Comparison of ENCODE assay signal across 8 cellular contexts in the genomic region with DNA sequence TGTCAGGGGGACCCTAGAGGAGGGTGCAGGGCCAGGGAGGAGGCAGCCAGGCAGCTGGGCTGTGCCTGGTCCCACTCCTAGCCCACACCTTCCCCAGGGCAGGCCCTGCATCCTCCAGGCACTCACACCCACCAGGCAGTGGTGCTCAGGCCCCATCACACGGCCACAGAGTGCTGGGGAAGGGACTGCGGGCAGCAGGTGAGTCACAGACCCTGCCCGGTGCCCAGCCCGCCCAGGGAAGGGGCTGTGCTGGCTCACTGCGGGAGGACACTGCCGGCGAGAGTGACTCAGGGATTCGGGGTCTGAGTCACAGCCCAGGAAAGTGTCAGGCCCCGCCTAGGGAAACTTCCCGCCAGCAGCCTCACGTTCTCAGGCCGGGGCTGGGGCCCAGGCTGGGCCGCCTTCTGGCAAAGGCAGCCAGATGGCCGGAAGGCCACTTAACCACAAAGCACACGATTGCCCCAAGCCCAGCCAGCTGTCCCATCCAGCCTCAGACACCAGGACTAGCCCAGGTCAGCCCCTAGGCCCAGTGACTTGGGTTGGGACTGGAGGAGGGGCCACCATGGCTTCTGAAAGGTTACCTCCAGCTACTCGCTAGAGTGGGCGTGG. TPM values are rescaled to one million over a fixed set of nuclear protein-coding genes. Genes with fewer than 3 reads are reported as not detected.
DNase-seq lines count a peak whose midpoint lies in the region; ATAC-seq, FAIRE-seq and TF ChIP-seq lines count a peak whose summit lies in the region.

No MANE protein-coding gene starts in this region.

- peaks cover 19 to 52% of the 10 kb centered on the region in 2 experiments for H3K4me1 ChIP-seq in K562 (replicated peaks in 1 of 2; ENCODE audit: control insufficient read depth in 2 of 2, insufficient read depth in 2 of 2, low read length in 2 of 2)

- H2AFZ ChIP-seq in K562 (ENCODE audit: low read depth, low read length): peak overlapping the region; percentile 95

- no peaks in the 10 kb centered on the region for H3K79me2 ChIP-seq in K562 (ENCODE audit: control insufficient read depth, insufficient read depth, low read length)

- H3K27me3 ChIP-seq in HL-60 (ENCODE audit: insufficient read depth, poor library complexity, severe bottlenecking): no peaks in the 10 kb centered on the region
- H3K27me3 ChIP-seq in K562 (ENCODE audit: control insufficient read depth in 2 of 2, insufficient read depth in 2 of 2, low read length in 2 of 2): no peaks in the 10 kb centered on the region

- in situ Hi-C loops in K562 (cut with MboI): no loop called here

- H3K27ac ChIP-seq in HL-60 (replicated peaks) (peak overlapping the region; percentile 22), K562 (ENCODE audit: extremely low read depth, low read depth, low read length) (peak overlapping the region; percentile 91)

- CTCF ChIA-PET in K562 (lab: Yijun Ruan, JAX; ENCODE audit: low intra/inter-chr PET ratio): no interaction called here

- TF ChIP-seq CTCF in HL-60 (IDR thresholded peaks at IDR 0.05; ENCODE audit: insufficient read depth, low read length) (no peak), K562 (IDR thresholded peaks at IDR 0.05 in 2 of 3, conservative IDR thresholded peaks at IDR 0.05 in 1 of 3; ENCODE audit: insufficient read depth in 2 of 3, low read depth in 1 of 3, low read length in 3 of 3) (peak in 1 of 3 experiments; percentile 6; a peak in 1 of 6 replicates)

- POLR2A ChIA-PET in K562 (lab: Yijun Ruan, JAX): interaction anchor here (0.8 kb wide), 1 partner anchor 12 kb away, joined by 5 read pairs; no protein-coding TSS in a partner anchor

- peak; percentile 82 for TF ChIP-seq POLR2A in K562 (conservative IDR thresholded peaks at IDR 0.05)

- intact Hi-C loops in K562 (cut with micrococcal nuclease): loop anchor here (5.0 kb wide), 1 partner anchor 108 kb away; no protein-coding TSS in a partner anchor

- H3K36me3 ChIP-seq in K562 (ENCODE audit: control insufficient read depth, insufficient read depth, low read length): no peaks in the 10 kb centered on the region

- peak; percentile 90 for DNase-seq in COLO668 (lab: John Stamatoyannopoulos, UW; ENCODE audit: unreplicated experiment)
- DNase-seq in HL-60 (ENCODE audit: low read depth in 1 of 2, low spot score in 1 of 2): peak; percentile 79 to 88
- peak; percentile 17 for DNase-seq in T-helper 9 cell
- peak; percentile 94 to 97 (median 96) for DNase-seq in K562 (ENCODE audit: extremely low read depth in 1 of 4, low spot score in 3 of 4)
- peak; percentile 100 for DNase-seq in islet precursor cell
- peak in 3 of 4 experiments; percentile 39 to 81 (median 53) for DNase-seq in stimulated activated CD4-positive, alpha-beta T cell treated with anti-CD3 and anti-CD28 coated beads, Interleukin-1b, Interleukin-23, amount 100 ng/mL, for 24 hours (ENCODE audit: low read depth in 4 of 4, low spot score in 1 of 4)
- no peak for DNase-seq in NCI-H2196 treated with DMSO at 0.1 percent for 48 hours (lab: John Stamatoyannopoulos, UW; ENCODE audit: unreplicated experiment)

- no peaks in the 10 kb centered on the region for H3K9me3 ChIP-seq in K562 (replicated peaks; ENCODE audit: control insufficient read depth, insufficient read depth, low read depth, low read length)

- FAIRE-seq in K562 (lab: Jason Lieb, UNC): peak; percentile 98

- WGBS in K562 (ENCODE audit: insufficient coverage, low coverage, missing lambda C conversion rate): 5% methylated on average over 17 of the region's 17 CpGs

- no peaks in the 10 kb centered on the region for H3K9me1 ChIP-seq in K562 (ENCODE audit: control insufficient read depth, insufficient read depth, low read length)

- TF ChIP-seq RAD21 in K562 (CRISPR knock-in tag; conservative IDR thresholded peaks at IDR 0.05 in 1 of 2, IDR thresholded peaks at IDR 0.05 in 1 of 2): 0 out of 4 replicates have a peak, but pooled peaks of 1 of the 2 experiments have one; percentile 6

- H3K4me2 ChIP-seq in K562 (ENCODE audit: insufficient read depth, low read length): peak overlapping the region; percentile 66

- peak; percentile 83 for ATAC-seq in GM21390 (IDR thresholded peaks at IDR 0.05; ENCODE audit: unreplicated experiment)
- ATAC-seq in K562: peak; percentile 95

- H3K4me3 ChIP-seq in HL-60 (replicated peaks; ENCODE audit: insufficient read depth, low read length) (no peak overlapping the region), K562 (no peak overlapping the region)

- no peaks in the 10 kb centered on the region for H4K20me1 ChIP-seq in K562 (replicated peaks; ENCODE audit: control insufficient read depth, insufficient read depth, low read length)

- H3K9ac ChIP-seq in K562 (ENCODE audit: insufficient read depth in 1 of 2, low read depth in 2 of 2, low read length in 2 of 2): peak overlapping the region; percentile 77 to 90

- BruUV-seq in K562 (replicated peaks; lab: Mats Ljungman, UMichigan): no TSS peak

- peak; percentile 78 for TF ChIP-seq EP300 in K562 (IDR thresholded peaks at IDR 0.05; ENCODE audit: low read length)

TF ChIP-seq in K562, 482 proteins besides CTCF, POLR2A, EP300 and RAD21 (continues in another document):
- TF ChIP-seq MYNN (IDR thresholded peaks at IDR 0.05) (peak; percentile 98), MYNN (CRISPR knock-in tag; IDR thresholded peaks at IDR 0.05) (no peak), GABPA (tag; conservative IDR thresholded peaks at IDR 0.05; ENCODE audit: low read depth) (peak; percentile 68), ZBTB7A (IDR thresholded peaks at IDR 0.05; ENCODE audit: borderline replicate concordance, control insufficient read depth, low read depth, low read length) (peak; percentile 98), L3MBTL2 (IDR thresholded peaks at IDR 0.05) (peak; percentile 95), JUND (IDR thresholded peaks at IDR 0.05; ENCODE audit: borderline replicate concordance, low read depth, low read length) (peak; percentile 98), JUND (tag; IDR thresholded peaks at IDR 0.05; ENCODE audit: borderline replicate concordance, low read depth, low read length) (peak; percentile 97; the same call in 2 of the 3 replicates), POLR2B (IDR thresholded peaks at IDR 0.05; ENCODE audit: low read depth, partially characterized antibody) (peak; percentile 75), ZKSCAN1 (IDR thresholded peaks at IDR 0.05; ENCODE audit: low read depth, low read length) (peak; percentile 83), FOXP1 (CRISPR knock-in tag; IDR thresholded peaks at IDR 0.05) (0 out of 2 replicates have a peak, but pooled peaks have one; percentile 77), CREM (IDR thresholded peaks at IDR 0.05; ENCODE audit: low read depth) (peak; percentile 62), SMAD4 (CRISPR knock-in tag; conservative IDR thresholded peaks at IDR 0.05) (peak; percentile 98), SMARCA4 (IDR thresholded peaks at IDR 0.05) (peak; percentile 95), NFE2 (IDR thresholded peaks at IDR 0.05; ENCODE audit: low read depth) (peak; percentile 99), CBFB (CRISPR knock-in tag; IDR thresholded peaks at IDR 0.05) (peak; percentile 100), HNRNPL (IDR thresholded peaks at IDR 0.05; ENCODE audit: low read depth, low read length) (peak; percentile 98)
- TF ChIP-seq, protein P1, sequence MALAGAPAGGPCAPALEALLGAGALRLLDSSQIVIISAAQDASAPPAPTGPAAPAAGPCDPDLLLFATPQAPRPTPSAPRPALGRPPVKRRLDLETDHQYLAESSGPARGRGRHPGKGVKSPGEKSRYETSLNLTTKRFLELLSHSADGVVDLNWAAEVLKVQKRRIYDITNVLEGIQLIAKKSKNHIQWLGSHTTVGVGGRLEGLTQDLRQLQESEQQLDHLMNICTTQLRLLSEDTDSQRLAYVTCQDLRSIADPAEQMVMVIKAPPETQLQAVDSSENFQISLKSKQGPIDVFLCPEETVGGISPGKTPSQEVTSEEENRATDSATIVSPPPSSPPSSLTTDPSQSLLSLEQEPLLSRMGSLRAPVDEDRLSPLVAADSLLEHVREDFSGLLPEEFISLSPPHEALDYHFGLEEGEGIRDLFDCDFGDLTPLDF (CRISPR knock-in tag; IDR thresholded peaks at IDR 0.05): peak; percentile 99
- TF ChIP-seq, protein P2, sequence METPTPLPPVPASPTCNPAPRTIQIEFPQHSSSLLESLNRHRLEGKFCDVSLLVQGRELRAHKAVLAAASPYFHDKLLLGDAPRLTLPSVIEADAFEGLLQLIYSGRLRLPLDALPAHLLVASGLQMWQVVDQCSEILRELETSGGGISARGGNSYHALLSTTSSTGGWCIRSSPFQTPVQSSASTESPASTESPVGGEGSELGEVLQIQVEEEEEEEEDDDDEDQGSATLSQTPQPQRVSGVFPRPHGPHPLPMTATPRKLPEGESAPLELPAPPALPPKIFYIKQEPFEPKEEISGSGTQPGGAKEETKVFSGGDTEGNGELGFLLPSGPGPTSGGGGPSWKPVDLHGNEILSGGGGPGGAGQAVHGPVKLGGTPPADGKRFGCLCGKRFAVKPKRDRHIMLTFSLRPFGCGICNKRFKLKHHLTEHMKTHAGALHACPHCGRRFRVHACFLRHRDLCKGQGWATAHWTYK (CRISPR knock-in tag; IDR thresholded peaks at IDR 0.05): 0 out of 2 replicates have a peak, but pooled peaks have one; percentile 45

RNA-seq across cellular contexts. Expression of a gene that starts 42.2 kb away (rescaled TPM):
- total RNA-seq in K562 (2011; cell fraction: chromatin; rRNA removed; ENCODE audit: low replicate concordance): 1.2 and 1.6 TPM in 2 replicates
- total RNA-seq in K562 (2011; cell fraction: nucleolus; rRNA removed): 2.5 and 3.7 TPM in 2 replicates
- total RNA-seq in K562 (2011; cell fraction: nucleoplasm; rRNA removed): 1.1 and 2.7 TPM in 2 replicates
- 2.0 and 3.2 TPM in 2 replicates for total RNA-seq in K562 (2014; rRNA removed)
- 0.10 and 0.22 TPM in 2 replicates for total RNA-seq in K562 (2014; rRNA removed; fragmentation: Illumina TruSeq; extraction: Trizol)
- 0.62 and 0.79 TPM in 2 replicates for total RNA-seq in K562 (2015; rRNA removed; fragmentation: Illumina TruSeq; extraction: Trizol)
- 1.7 and 2.8 TPM in 2 replicates for total RNA-seq in K562 (2021)
- 0.47 and 1.5 TPM in 2 replicates for polyA plus RNA-seq in K562 (2011; rRNA removed)
- 1.5 and 2.1 TPM in 2 replicates for polyA plus RNA-seq in K562 (2011; cell fraction: cytosol; rRNA removed)
- 2.0 TPM in 2 replicates for polyA plus RNA-seq in K562 (2011; cell fraction: nucleus; rRNA removed)
- 1.5 and 2.9 TPM in 2 replicates for polyA plus RNA-seq in K562 (2012)
- polyA plus RNA-seq in K562 (2014; fragmentation: Illumina TruSeq; extraction: Trizol): 0.97 and 2.2 TPM in 2 replicates
- under 1 TPM in 1 of 2 experiments, not detected in 1; 0.04 TPM for polyA plus RNA-seq in K562 (2014; fragmentation: Nextera tagmentation; extraction: Ambion mirVana)
- polyA plus RNA-seq in K562 (2014; rRNA removed): 1.6 and 2.2 TPM in 2 replicates
- 0.32 and 0.57 TPM in 2 replicates for polyA minus RNA-seq in K562 (2011; rRNA and poly(A)+ RNA removed)
- 1.4 and 2.1 TPM in 2 replicates for polyA minus RNA-seq in K562 (2011; cell fraction: cytosol; rRNA and poly(A)+ RNA removed)
- polyA minus RNA-seq in K562 (2011; cell fraction: nucleus; rRNA and poly(A)+ RNA removed): 1.4 and 1.6 TPM in 2 replicates
